1 cellular context compared by ENCODE assay signal in the genomic region with DNA sequence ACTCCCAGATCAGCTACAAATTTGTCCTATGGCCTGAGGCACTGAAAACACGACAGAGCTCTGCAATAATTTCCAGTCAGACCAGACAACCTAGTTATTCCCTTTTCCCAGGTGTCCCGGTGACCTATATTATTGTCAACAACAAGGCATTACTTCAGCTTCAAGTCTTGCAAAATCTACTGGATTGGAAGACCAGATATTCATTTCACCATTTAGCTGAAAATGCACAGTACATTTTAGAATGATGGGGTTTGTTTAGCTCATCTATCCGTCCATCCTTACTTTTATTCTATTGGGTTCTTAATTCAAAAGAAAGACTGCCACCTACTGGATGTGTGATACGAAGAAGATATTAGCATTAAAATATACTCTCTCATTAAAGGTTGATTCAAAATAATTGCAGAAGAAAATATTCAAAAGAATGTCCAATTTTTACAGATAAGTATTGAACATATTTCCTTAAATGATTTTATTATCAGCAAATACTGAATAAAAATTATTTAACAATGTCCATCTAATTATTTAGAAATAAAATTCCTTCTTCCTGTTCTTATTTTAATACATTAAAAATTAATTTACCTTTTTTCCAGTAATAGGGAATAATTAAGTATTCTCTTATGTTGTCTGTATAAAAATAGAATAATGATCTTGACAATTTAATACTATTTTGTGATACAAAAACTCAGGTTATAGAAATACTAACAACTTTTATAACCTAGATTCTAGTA.
TF ChIP-seq lines count a peak whose summit lies in the region.

No MANE protein-coding gene starts in this region.

TF ChIP-seq in A549, 52 proteins besides CTCF, POLR2A, EP300 and RAD21:
- TF ChIP-seq RCOR1 (IDR thresholded peaks at IDR 0.05; ENCODE audit: low read depth, low read length) (no peak), SMC3 (IDR thresholded peaks at IDR 0.05) (peak; percentile 76)
TF ChIP-seq in A549: peak in this region for 1.
